Comparison of ENCODE assay signal across 26 cellular contexts in the genomic region with DNA sequence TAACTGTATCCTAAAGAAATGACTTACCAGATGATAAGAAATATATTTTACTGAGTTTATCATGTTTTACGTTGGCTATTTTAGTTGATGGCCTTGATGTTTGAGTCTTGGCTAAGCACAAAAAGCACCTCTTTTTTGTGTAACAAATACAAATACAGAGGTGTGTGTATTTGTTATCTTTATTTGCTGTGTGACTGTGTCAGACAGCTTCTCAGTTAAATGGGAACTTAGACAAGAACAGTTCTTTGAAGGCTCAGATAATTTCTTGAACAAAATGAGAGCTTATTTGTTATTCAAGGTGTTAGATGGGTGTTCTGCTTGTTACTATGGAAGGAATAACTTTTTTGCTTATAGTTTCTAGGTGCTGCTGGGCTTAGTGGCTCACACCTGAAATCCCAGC.
"Had no signal": no experiment of that assay in that cellular context is flagged by ENCODE, and none has a peak within 500 bp of the region (broad histone marks: within the 10 kb centered on the region; RNA-seq: fewer than 3 reads in every experiment).

No MANE protein-coding gene starts in this region.

- ATAC-seq: effector memory CD8-positive, alpha-beta T cell; esophagus mucosa; foreskin keratinocyte; gastrocnemius medialis; gastroesophageal sphincter; heart left ventricle; heart right ventricle had no signal

- H3K4me1 ChIP-seq: colonic mucosa, esophagus muscularis mucosa, esophagus squamous epithelium, foreskin keratinocyte, gastroesophageal sphincter, heart left ventricle, heart right ventricle had no signal

- H3K4me3 Mint-ChIP-seq: dendritic cell treated with granulocyte-macrophage colony-stimulating factor and Interleukin-4, amounts not matched to agents 40 ng/mL and 50 ng/mL, for 4 days; effector memory CD8-positive, alpha-beta T cell; endodermal cell had no signal

- H3K4me1 Mint-ChIP-seq: endodermal cell had no signal

- H3K36me3 ChIP-seq: colonic mucosa, esophagus muscularis mucosa, esophagus squamous epithelium, gastrocnemius medialis, gastroesophageal sphincter, heart left ventricle, heart right ventricle had no signal

- H3K27me3 Mint-ChIP-seq: dendritic cell treated with granulocyte-macrophage colony-stimulating factor and Interleukin-4, amounts not matched to agents 40 ng/mL and 50 ng/mL, for 4 days had no signal

- H3K27ac ChIP-seq: colonic mucosa, coronary artery, dorsolateral prefrontal cortex, epithelial cell of prostate, esophagus muscularis mucosa, esophagus squamous epithelium, foreskin keratinocyte, gastrocnemius medialis, gastroesophageal sphincter, heart left ventricle, heart right ventricle, hepatocyte had no signal

- H3K9me3 Mint-ChIP-seq: effector memory CD8-positive, alpha-beta T cell; endodermal cell had no signal

- H3K27me3 ChIP-seq: colonic mucosa, esophagus muscularis mucosa, esophagus squamous epithelium, foreskin keratinocyte, gastrocnemius medialis, gastroesophageal sphincter, heart left ventricle, heart right ventricle, hepatocyte had no signal

- H3K4me3 ChIP-seq: colonic mucosa, coronary artery, dorsolateral prefrontal cortex, esophagus muscularis mucosa, esophagus squamous epithelium, gastrocnemius medialis, gastroesophageal sphincter, heart left ventricle, heart right ventricle, hepatocyte had no signal

- H3K9me3 ChIP-seq: colonic mucosa, esophagus muscularis mucosa, esophagus squamous epithelium, gastrocnemius medialis, gastroesophageal sphincter, heart left ventricle, heart right ventricle had no signal

- H2AFZ ChIP-seq: hepatocyte had no signal

- DNase-seq: colonic mucosa; cortex of kidney; dermis blood vessel endothelial cell; dorsolateral prefrontal cortex; effector CD4-positive, alpha-beta T cell; effector CD8-positive, alpha-beta T cell; effector memory CD4-positive, alpha-beta T cell; effector memory CD8-positive, alpha-beta T cell; endodermal cell; erythroblast; esophagus squamous epithelium; foreskin fibroblast; foreskin keratinocyte; foreskin melanocyte; gastrocnemius medialis; glutamatergic neuron; head of caudate nucleus; heart left ventricle; heart right ventricle had no signal

- H3K27ac Mint-ChIP-seq: dendritic cell treated with granulocyte-macrophage colony-stimulating factor and Interleukin-4, amounts not matched to agents 40 ng/mL and 50 ng/mL, for 4 days; effector memory CD8-positive, alpha-beta T cell; endodermal cell had no signal

- H3K4me2 ChIP-seq: hepatocyte had no signal
